In genomic region chr3:88149516-88150362, GRCh38 we compare ENCODE assay signal across 1 cellular context.
TF ChIP-seq lines count a peak whose summit lies in the region.

Gene C3orf38, plus strand, starts transcription at chr3:88149959. Its CDS starts 94 bp downstream, at chr3:88150053.

TF ChIP-seq in GM23338, 12 proteins besides CTCF, POLR2A, EP300 and RAD21 (continued from another document):
- TF ChIP-seq, protein P1, sequence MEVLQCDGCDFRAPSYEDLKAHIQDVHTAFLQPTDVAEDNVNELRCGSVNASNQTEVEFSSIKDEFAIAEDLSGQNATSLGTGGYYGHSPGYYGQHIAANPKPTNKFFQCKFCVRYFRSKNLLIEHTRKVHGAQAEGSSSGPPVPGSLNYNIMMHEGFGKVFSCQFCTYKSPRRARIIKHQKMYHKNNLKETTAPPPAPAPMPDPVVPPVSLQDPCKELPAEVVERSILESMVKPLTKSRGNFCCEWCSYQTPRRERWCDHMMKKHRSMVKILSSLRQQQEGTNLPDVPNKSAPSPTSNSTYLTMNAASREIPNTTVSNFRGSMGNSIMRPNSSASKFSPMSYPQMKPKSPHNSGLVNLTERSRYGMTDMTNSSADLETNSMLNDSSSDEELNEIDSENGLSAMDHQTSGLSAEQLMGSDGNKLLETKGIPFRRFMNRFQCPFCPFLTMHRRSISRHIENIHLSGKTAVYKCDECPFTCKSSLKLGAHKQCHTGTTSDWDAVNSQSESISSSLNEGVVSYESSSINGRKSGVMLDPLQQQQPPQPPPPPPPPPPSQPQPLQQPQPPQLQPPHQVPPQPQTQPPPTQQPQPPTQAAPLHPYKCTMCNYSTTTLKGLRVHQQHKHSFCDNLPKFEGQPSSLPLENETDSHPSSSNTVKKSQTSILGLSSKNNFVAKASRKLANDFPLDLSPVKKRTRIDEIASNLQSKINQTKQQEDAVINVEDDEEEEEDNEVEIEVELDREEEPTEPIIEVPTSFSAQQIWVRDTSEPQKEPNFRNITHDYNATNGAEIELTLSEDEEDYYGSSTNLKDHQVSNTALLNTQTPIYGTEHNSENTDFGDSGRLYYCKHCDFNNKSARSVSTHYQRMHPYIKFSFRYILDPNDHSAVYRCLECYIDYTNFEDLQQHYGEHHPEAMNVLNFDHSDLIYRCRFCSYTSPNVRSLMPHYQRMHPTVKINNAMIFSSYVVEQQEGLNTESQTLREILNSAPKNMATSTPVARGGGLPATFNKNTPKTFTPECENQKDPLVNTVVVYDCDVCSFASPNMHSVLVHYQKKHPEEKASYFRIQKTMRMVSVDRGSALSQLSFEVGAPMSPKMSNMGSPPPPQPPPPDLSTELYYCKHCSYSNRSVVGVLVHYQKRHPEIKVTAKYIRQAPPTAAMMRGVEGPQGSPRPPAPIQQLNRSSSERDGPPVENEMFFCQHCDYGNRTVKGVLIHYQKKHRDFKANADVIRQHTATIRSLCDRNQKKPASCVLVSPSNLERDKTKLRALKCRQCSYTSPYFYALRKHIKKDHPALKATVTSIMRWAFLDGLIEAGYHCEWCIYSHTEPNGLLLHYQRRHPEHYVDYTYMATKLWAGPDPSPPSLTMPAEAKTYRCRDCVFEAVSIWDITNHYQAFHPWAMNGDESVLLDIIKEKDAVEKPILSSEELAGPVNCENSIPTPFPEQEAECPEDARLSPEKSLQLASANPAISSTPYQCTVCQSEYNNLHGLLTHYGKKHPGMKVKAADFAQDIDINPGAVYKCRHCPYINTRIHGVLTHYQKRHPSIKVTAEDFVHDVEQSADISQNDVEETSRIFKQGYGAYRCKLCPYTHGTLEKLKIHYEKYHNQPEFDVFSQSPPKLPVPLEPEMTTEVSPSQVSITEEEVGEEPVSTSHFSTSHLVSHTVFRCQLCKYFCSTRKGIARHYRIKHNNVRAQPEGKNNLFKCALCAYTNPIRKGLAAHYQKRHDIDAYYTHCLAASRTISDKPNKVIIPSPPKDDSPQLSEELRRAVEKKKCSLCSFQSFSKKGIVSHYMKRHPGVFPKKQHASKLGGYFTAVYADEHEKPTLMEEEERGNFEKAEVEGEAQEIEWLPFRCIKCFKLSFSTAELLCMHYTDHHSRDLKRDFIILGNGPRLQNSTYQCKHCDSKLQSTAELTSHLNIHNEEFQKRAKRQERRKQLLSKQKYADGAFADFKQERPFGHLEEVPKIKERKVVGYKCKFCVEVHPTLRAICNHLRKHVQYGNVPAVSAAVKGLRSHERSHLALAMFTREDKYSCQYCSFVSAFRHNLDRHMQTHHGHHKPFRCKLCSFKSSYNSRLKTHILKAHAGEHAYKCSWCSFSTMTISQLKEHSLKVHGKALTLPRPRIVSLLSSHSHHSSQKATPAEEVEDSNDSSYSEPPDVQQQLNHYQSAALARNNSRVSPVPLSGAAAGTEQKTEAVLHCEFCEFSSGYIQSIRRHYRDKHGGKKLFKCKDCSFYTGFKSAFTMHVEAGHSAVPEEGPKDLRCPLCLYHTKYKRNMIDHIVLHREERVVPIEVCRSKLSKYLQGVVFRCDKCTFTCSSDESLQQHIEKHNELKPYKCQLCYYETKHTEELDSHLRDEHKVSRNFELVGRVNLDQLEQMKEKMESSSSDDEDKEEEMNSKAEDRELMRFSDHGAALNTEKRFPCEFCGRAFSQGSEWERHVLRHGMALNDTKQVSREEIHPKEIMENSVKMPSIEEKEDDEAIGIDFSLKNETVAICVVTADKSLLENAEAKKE (CRISPR knock-in tag; IDR thresholded peaks at IDR 0.05) = no peak
- TF ChIP-seq JUNB (IDR thresholded peaks at IDR 0.05; ENCODE audit: unreplicated experiment) = no peak
- peak; percentile 71 for TF ChIP-seq CREB1 (CRISPR knock-in tag; IDR thresholded peaks at IDR 0.05; ENCODE audit: low read depth)
